ENCODE assay signal across 19 cellular contexts in the genomic region with DNA sequence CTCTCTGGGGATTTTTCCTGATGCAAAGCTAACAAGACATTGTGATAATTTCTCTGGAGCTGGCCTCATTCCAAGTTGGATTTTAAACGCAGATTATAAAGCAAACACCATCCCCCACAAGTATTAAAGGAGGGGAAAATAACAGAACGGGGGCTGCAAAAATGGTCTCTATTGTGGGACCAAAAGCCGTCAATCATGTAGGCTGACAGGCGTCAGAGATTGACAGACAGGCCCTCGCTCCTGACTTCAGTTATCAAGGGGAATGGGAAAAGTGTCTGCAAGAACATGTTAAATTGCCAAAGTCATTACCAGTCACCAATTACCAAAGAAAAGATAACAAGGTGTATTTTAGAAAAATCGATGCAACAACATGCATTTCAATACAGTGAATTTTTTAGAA.
DNase-seq lines count a peak whose midpoint lies in the region; ATAC-seq and TF ChIP-seq lines count a peak whose summit lies in the region.
"Had no signal": no experiment of that assay in that cellular context is flagged by ENCODE, and none has a peak within 500 bp of the region (broad histone marks: within the 10 kb centered on the region; RNA-seq: fewer than 3 reads in every experiment).

No MANE protein-coding gene starts in this region.

- H3K4me3 Mint-ChIP-seq in endodermal cell: no peak overlapping the region
- H3K4me3 Mint-ChIP-seq: B cell; CD4-positive, alpha-beta T cell; CD8-positive, alpha-beta T cell had no signal

- H3K36me3 ChIP-seq in endodermal cell (ENCODE audit: control insufficient read depth, insufficient read depth, low read length): no peaks in the 10 kb centered on the region
- H3K36me3 ChIP-seq: BLaER1 treated with 17β-estradiol and CSF1 and Interleukin-3, amounts not matched to agents 10 nM and 100 nM had no signal

- DNase-seq in NCI-H82 (lab: John Stamatoyannopoulos, UW) (peak; percentile 59), NCI-H82 treated with DMSO at 0.1 percent for 48 hours (lab: John Stamatoyannopoulos, UW; ENCODE audit: unreplicated experiment) (no peak), NCI-H2227 treated with DMSO at 0.1 percent for 48 hours (lab: John Stamatoyannopoulos, UW) (peak; percentile 14), endodermal cell (peak; percentile 7), occipital lobe (lab: John Stamatoyannopoulos, UW) (no peak)
- DNase-seq: AML-193; Caco-2; Calu3; CD4-positive, alpha-beta T cell; CD8-positive, alpha-beta T cell; DMS79 treated with DMSO at 0.1 percent for 48 hours; GF-D8 had no signal

- H3K27me3 Mint-ChIP-seq in endodermal cell (ENCODE audit: insufficient read depth): no peaks in the 10 kb centered on the region

- H3K27ac ChIP-seq in endodermal cell (ENCODE audit: low read depth, low read length): no peak overlapping the region
- H3K27ac ChIP-seq: 22Rv1; A549; BLaER1 treated with 17β-estradiol and CSF1 and Interleukin-3, amounts not matched to agents 10 nM and 100 nM; C4-2B had no signal

- peaks cover 16% of the 10 kb centered on the region for H3K36me3 Mint-ChIP-seq in endodermal cell (ENCODE audit: low read depth)
- H3K36me3 Mint-ChIP-seq: CD8-positive, alpha-beta T cell had no signal

- TF ChIP-seq CTCF in endodermal cell (conservative IDR thresholded peaks at IDR 0.05): no peak

- H3K27ac Mint-ChIP-seq in endodermal cell: no peak overlapping the region
- H3K27ac Mint-ChIP-seq: B cell; CD4-positive, alpha-beta T cell; CD8-positive, alpha-beta T cell had no signal

- WGBS in endodermal cell (ENCODE audit: insufficient coverage in 1 of 2, insufficient read length in 1 of 2), 2 experiments: 79 to 93% methylated on average over 5 to 6 of the region's 6 CpGs

- H3K9me3 ChIP-seq in endodermal cell (ENCODE audit: control insufficient read depth, low read length): no peaks in the 10 kb centered on the region
- H3K9me3 ChIP-seq: A549, Caco-2 had no signal

- H3K4me1 ChIP-seq in endodermal cell (ENCODE audit: control insufficient read depth, insufficient read depth, low read length): no peaks in the 10 kb centered on the region
- H3K4me1 ChIP-seq: A549; BLaER1 treated with 17β-estradiol and CSF1 and Interleukin-3, amounts not matched to agents 10 nM and 100 nM; Caco-2 had no signal

- peaks cover 8% of the 10 kb centered on the region for H3K4me1 Mint-ChIP-seq in endodermal cell
- H3K4me1 Mint-ChIP-seq: B cell had no signal

- H3K9me3 Mint-ChIP-seq in endodermal cell: peaks cover 3% of the 10 kb centered on the region
- H3K9me3 Mint-ChIP-seq: CD8-positive, alpha-beta T cell had no signal

- H3K4me3 ChIP-seq in endodermal cell (ENCODE audit: low read length): no peak overlapping the region
- H3K4me3 ChIP-seq: A549; BLaER1 treated with 17β-estradiol and CSF1 and Interleukin-3, amounts not matched to agents 10 nM and 100 nM had no signal

- no peaks in the 10 kb centered on the region for H3K27me3 ChIP-seq in endodermal cell (ENCODE audit: control insufficient read depth, insufficient read depth, low read length, poor library complexity, severe bottlenecking)
- H3K27me3 ChIP-seq: BLaER1 treated with 17β-estradiol and CSF1 and Interleukin-3, amounts not matched to agents 10 nM and 100 nM had no signal

- no peak for ATAC-seq in GM21360 (IDR thresholded peaks at IDR 0.05; ENCODE audit: unreplicated experiment)
- ATAC-seq in GM21423 (IDR thresholded peaks at IDR 0.05; ENCODE audit: unreplicated experiment): no peak
- ATAC-seq: A549; CD8-positive, alpha-beta T cell had no signal

- no peak overlapping the region for H3K9ac ChIP-seq in endodermal cell (ENCODE audit: extremely low read depth, low read length, poor library complexity, severe bottlenecking)
- H3K9ac ChIP-seq: BLaER1 treated with 17β-estradiol and CSF1 and Interleukin-3, amounts not matched to agents 10 nM and 100 nM had no signal

Comparison
In these comparisons a context has a peak if more than half of its experiments do, and no peak if none do; other contexts are left out.
1. DNase-seq: peak in NCI-H82 (single experiment), NCI-H2227 treated with DMSO at 0.1 percent for 48 hours (single experiment) and endodermal cell (single experiment); none in NCI-H82 treated with DMSO at 0.1 percent for 48 hours (single experiment) and occipital lobe (single experiment).